Comparison of ENCODE assay signal across 1 cellular context in genomic region chr3:120093923-120094775, GRCh38.
TF ChIP-seq lines count a peak whose summit lies in the region.

GSK3B (minus strand) TSS chr3:120094447; CDS start chr3:120093434, 1,013 bp downstream.

TF ChIP-seq in HepG2, 621 proteins besides CTCF, POLR2A, EP300 and RAD21 (continued from another document):
- no peak for TF ChIP-seq KIAA2018 (CRISPR knock-in tag; IDR thresholded peaks at IDR 0.05; ENCODE audit: borderline replicate concordance)
- TF ChIP-seq HMGXB3 (CRISPR knock-in tag; IDR thresholded peaks at IDR 0.05; ENCODE audit: borderline replicate concordance): no peak
- TF ChIP-seq RXRA (CRISPR knock-in tag; IDR thresholded peaks at IDR 0.05): 0 out of 2 replicates have a peak, but pooled peaks have one; percentile 15
- peak; percentile 81 for TF ChIP-seq ZNF704 (CRISPR knock-in tag; IDR thresholded peaks at IDR 0.05; ENCODE audit: borderline replicate concordance)
- no peak for TF ChIP-seq RARA (CRISPR knock-in tag; IDR thresholded peaks at IDR 0.05)
- TF ChIP-seq KLF9 (CRISPR knock-in tag; IDR thresholded peaks at IDR 0.05; ENCODE audit: low read depth): no peak
- peak; percentile 75 for TF ChIP-seq SAP130 (CRISPR knock-in tag; IDR thresholded peaks at IDR 0.05; ENCODE audit: low read depth)
- TF ChIP-seq ZNF746 (CRISPR knock-in tag; IDR thresholded peaks at IDR 0.05): peak; percentile 43; the same call in 1 of the 2 replicates
- TF ChIP-seq ZBTB2 (CRISPR knock-in tag; IDR thresholded peaks at IDR 0.05; ENCODE audit: low read depth): peak; percentile 74; the same call in 1 of the 2 replicates
- peak; percentile 47; the same call in 1 of the 2 replicates for TF ChIP-seq CSRNP1 (CRISPR knock-in tag; IDR thresholded peaks at IDR 0.05)
- peak; percentile 64; the same call in 1 of the 2 replicates for TF ChIP-seq BORCS8-MEF2B (CRISPR knock-in tag; IDR thresholded peaks at IDR 0.05)
TF ChIP-seq in HepG2: peak in this region for 166.
